Comparison of ENCODE assay signal across 14 cellular contexts in the genomic region with DNA sequence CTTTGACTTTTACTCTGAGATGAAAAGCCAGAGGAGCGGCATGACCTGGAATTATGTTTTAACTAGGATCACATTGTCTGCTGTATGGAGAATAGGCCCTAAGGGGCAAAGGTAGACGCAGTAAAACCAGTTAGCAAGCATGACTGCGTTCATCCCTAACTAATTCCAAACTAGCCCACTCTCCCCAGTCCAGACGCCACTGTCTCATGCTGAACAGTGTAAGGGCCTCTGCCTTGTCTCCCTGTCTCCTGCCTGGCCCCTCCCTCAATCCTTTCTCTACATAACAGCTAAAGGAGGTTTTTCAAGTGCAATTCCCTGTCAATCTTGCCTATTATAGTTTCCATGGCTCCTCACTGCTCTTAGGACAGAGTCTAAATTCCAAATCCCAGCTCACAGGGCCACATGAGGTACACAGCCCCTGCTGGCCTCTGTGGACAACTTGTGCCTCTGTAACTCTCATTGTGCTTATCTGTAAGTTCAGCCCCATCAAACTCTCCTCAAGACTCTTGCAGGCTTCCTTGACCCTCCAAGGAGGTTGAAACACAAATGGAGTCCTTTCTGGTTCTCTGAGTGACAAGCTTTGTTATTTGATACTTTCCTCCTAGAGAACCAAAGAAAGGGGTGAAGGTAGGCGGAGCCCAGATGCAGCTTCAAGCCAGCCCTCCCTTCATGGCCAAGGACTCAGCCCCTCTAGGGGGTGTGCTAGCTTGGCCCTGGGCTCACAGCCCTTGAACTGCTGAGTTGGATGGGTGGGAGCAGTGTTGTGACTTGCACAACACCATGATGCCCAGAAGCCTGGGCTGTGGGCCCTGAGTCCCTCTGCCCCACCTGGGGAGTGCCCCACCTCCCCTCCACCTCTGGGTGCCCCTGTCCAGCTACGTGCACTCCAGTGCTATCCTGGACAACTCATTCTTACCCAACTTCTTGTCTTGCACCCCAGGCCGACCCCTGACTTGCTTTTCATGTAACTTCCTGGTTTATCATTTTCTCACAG. TPM values are rescaled to one million over a fixed set of nuclear protein-coding genes. Genes with fewer than 3 reads are reported as not detected.
DNase-seq lines count a peak whose midpoint lies in the region; ATAC-seq and TF ChIP-seq lines count a peak whose summit lies in the region.
"Had no signal": no experiment of that assay in that cellular context is flagged by ENCODE, and none has a peak within 500 bp of the region (broad histone marks: within the 10 kb centered on the region; RNA-seq: fewer than 3 reads in every experiment).

No MANE protein-coding gene starts in this region.

- POLR2A ChIA-PET in Caco-2 (lab: Charles Lee), result interaction anchor here (0.8 to 3.1 kb wide), 4 partner anchors 14 to 137 kb away, joined by 3 to 36 read pairs (median 4); a partner anchor contains a TSS

- H3K4me3 Mint-ChIP-seq in Caco-2 (ENCODE audit: unreplicated experiment) (peak overlapping the region; percentile 13), brain (peak overlapping the region in 1 of 5 experiments; percentile 32)
- H3K4me3 Mint-ChIP-seq in activated T-cell treated with anti-CD3 and anti-CD28 coated beads, Interleukin-2, amount 50 U/mL, for 24 hours, result no peak overlapping the region
- H3K4me3 Mint-ChIP-seq: memory B cell had no signal

- H3K9me3 ChIP-seq in Caco-2, result no peaks in the 10 kb centered on the region
- H3K9me3 ChIP-seq in mucosa of descending colon, result no peaks in the 10 kb centered on the region

- peak; percentile 86 for ATAC-seq in mucosa of descending colon

- H3K27ac Mint-ChIP-seq in Caco-2 (ENCODE audit: unreplicated experiment) (peak overlapping the region; percentile 45), brain (peak overlapping the region in 4 of 5 experiments; percentile 42 to 93 (median 74))
- H3K27ac Mint-ChIP-seq in activated T-cell treated with anti-CD3 and anti-CD28 coated beads, Interleukin-2, amount 50 U/mL, for 24 hours, result no peak overlapping the region
- H3K27ac Mint-ChIP-seq: memory B cell had no signal

- DNase-seq in Caco-2 (peak; percentile 82 to 91), mucosa of descending colon (peak in 2 of 3 donors; percentile 46 to 69), amniotic stem cell (lab: John Stamatoyannopoulos, UW) (no peak), NCI-H2107 (lab: John Stamatoyannopoulos, UW) (no peak)
- no peak for DNase-seq in activated T-cell treated with anti-CD3 and anti-CD28 coated beads, Interleukin-2, amount 50 U/mL, for 24 hours
- DNase-seq: activated naive CD4-positive, alpha-beta T cell treated with anti-CD3 and anti-CD28 coated beads, Interleukin-2, amount 50 U/mL, for 16 hours; GF-D8; NCI-H187 treated with DMSO at 0.1 percent for 48 hours; NCI-H524 treated with DMSO at 0.1 percent for 48 hours; PC-9; WERI-Rb-1 had no signal

- peaks cover 50% of the 10 kb centered on the region for H3K4me1 Mint-ChIP-seq in Caco-2 (ENCODE audit: low read depth, unreplicated experiment)
- H3K4me1 Mint-ChIP-seq in brain, result peaks cover 21% of the 10 kb centered on the region
- no peaks in the 10 kb centered on the region for H3K4me1 Mint-ChIP-seq in activated T-cell treated with anti-CD3 and anti-CD28 coated beads, Interleukin-2, amount 50 U/mL, for 24 hours (ENCODE audit: low read depth)

- H3K4me3 ChIP-seq in Caco-2 (ENCODE audit: low read depth, low read length) (no peak overlapping the region), mucosa of descending colon (no peak overlapping the region)
- H3K4me3 ChIP-seq: PC-9, skin epidermis had no signal

- H3K27me3 Mint-ChIP-seq in Caco-2 (ENCODE audit: insufficient read depth, unreplicated experiment) (no peaks in the 10 kb centered on the region), brain (no peaks in the 10 kb centered on the region)
- H3K27me3 Mint-ChIP-seq in activated T-cell treated with anti-CD3 and anti-CD28 coated beads, Interleukin-2, amount 50 U/mL, for 24 hours, result peaks cover 14% of the 10 kb centered on the region

- H3K27me3 ChIP-seq in Caco-2 (replicated peaks; ENCODE audit: control insufficient read depth, insufficient read depth, low read length), result no peaks in the 10 kb centered on the region

- BruUV-seq in Caco-2 (replicated peaks; lab: Mats Ljungman, UMichigan), result no TSS peak

- H3K36me3 ChIP-seq in Caco-2 (ENCODE audit: control insufficient read depth, insufficient read depth, low read length) (no peaks in the 10 kb centered on the region), mucosa of descending colon (ENCODE audit: low read depth) (no peaks in the 10 kb centered on the region)
- H3K36me3 ChIP-seq: WERI-Rb-1 had no signal

- H3K4me1 ChIP-seq in Caco-2 (peaks cover 46% of the 10 kb centered on the region), mucosa of descending colon (ENCODE audit: low read depth) (peaks cover 26% of the 10 kb centered on the region)

- intact Hi-C loops in Caco-2 (cut with micrococcal nuclease; ENCODE audit: unreplicated experiment), result loop anchor here (1.0 to 5.0 kb wide), 5 partner anchors 15 to 219 kb away; a partner anchor contains a TSS
- intact Hi-C loops in mucosa of descending colon (cut with DNase I, micrococcal nuclease), result no loop called here

- TF ChIP-seq CTCF in Caco-2 (IDR thresholded peaks at IDR 0.05; ENCODE audit: insufficient read depth in 1 of 2, low read depth in 1 of 2, low read length in 1 of 2, severe bottlenecking in 1 of 2, unreplicated experiment in 1 of 2), result peak; percentile 13 to 37
- TF ChIP-seq CTCF in brain (conservative IDR thresholded peaks at IDR 0.05), result no peak
- TF ChIP-seq CTCF in mucosa of descending colon (IDR thresholded peaks at IDR 0.05), result no peak

- CTCF ChIA-PET in Caco-2 (lab: Charles Lee), result interaction anchor here (0.6 to 1.9 kb wide), 8 partner anchors 15 to 690 kb away, joined by 3 to 27 read pairs (median 4); a partner anchor contains a TSS

- H3K36me3 Mint-ChIP-seq in Caco-2 (ENCODE audit: insufficient read depth, unreplicated experiment) (no peaks in the 10 kb centered on the region), brain (no peaks in the 10 kb centered on the region)
- H3K36me3 Mint-ChIP-seq in activated T-cell treated with anti-CD3 and anti-CD28 coated beads, Interleukin-2, amount 50 U/mL, for 24 hours (ENCODE audit: low read depth), result no peaks in the 10 kb centered on the region
- H3K36me3 Mint-ChIP-seq: memory B cell had no signal

- H3K9me3 Mint-ChIP-seq in Caco-2 (ENCODE audit: unreplicated experiment), result peaks cover 9% of the 10 kb centered on the region
- H3K9me3 Mint-ChIP-seq in brain, result peaks cover 0 to 7% (median 0%) of the 10 kb centered on the region in 5 experiments
- no peaks in the 10 kb centered on the region for H3K9me3 Mint-ChIP-seq in activated T-cell treated with anti-CD3 and anti-CD28 coated beads, Interleukin-2, amount 50 U/mL, for 24 hours
- H3K9me3 Mint-ChIP-seq: memory B cell had no signal

RNA-seq across cellular contexts. Expression of a gene that starts 15.9 kb away (rescaled TPM):
- total RNA-seq in Caco-2 (2022) (1.5 and 1.7 TPM in 2 replicates), mucosa of descending colon (10 to 100 TPM in 1 of 3 donors, 1 to 10 TPM in 2; 2.7 to 13.4 (median 3.6) TPM)
- polyA plus RNA-seq in brain (ENCODE audit: insufficient read depth, low read depth, low replicate concordance), result 0.76 TPM

RNA-seq across cellular contexts. Expression of a gene that starts 20.8 kb away (rescaled TPM):
- total RNA-seq in Caco-2 (2022) (not detected in 2 replicates), mucosa of descending colon (10 to 100 TPM in 1 of 3 donors, 1 to 10 TPM in 2; 5.1 to 59.0 (median 5.6) TPM)
- polyA plus RNA-seq in brain (ENCODE audit: insufficient read depth, low read depth, low replicate concordance), result 15.9 TPM

RNA-seq across cellular contexts. Expression of a gene that starts 50.6 kb away (rescaled TPM):
- total RNA-seq in Caco-2 (2022), result 41.0 and 42.3 TPM in 2 replicates
- 8.4 TPM for polyA plus RNA-seq in brain (ENCODE audit: insufficient read depth, low read depth, low replicate concordance)
- total RNA-seq in mucosa of descending colon, result 10 to 100 TPM; 47.0 to 65.0 (median 56.1) TPM

Comparison
In these comparisons a context has a peak if more than half of its experiments do, and no peak if none do; other contexts are left out.
1. DNase-seq: peak in Caco-2 (2 of 2) and mucosa of descending colon (2 of 3); none in activated T-cell treated with anti-CD3 and anti-CD28 coated beads, Interleukin-2, amount 50 U/mL, for 24 hours (single experiment), amniotic stem cell (single experiment) and NCI-H2107 (single experiment).
2. CTCF ChIP-seq: peak in Caco-2 (2 of 2); none in brain (0 of 2) and mucosa of descending colon (single experiment).